Comparison of ENCODE assay signal across 1 cellular context in the genomic region with DNA sequence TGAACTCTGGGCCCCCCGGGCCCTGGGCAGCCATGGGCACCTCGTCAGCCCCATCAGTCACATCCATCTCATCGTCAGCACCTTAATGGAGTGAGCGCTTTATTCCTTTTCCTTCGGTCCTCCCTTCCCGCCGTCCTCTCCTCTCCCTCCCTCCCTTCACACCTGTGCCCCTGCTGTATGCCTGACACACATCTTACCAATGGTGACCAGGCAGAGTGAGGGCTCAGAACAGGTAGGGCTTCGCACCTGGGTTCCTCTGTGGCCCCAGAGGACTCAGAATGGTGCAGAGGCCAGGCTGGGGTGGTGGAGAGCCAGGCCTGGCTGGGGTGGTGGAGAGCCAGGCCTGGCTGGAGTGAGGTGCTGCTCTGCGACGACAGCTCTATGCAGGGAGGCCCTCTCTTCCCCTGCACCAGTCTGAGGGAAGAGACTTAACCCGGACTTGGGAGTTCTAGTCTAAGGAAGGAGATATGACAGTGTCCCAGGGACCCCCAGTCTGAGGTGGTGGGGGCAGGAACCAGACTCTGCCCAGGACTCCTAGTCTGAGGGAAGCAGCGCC.
TF ChIP-seq lines count a peak whose summit lies in the region.

No MANE protein-coding gene starts in this region.

TF ChIP-seq in GM12878, 131 proteins besides CTCF, POLR2A, EP300 and RAD21:
- TF ChIP-seq POLR2AphosphoS2 (IDR thresholded peaks at IDR 0.05; ENCODE audit: low read depth, low read length) (peak; percentile 59; the same call in 1 of the 2 replicates), CBFB (IDR thresholded peaks at IDR 0.05; ENCODE audit: low read depth) (0 out of 2 replicates have a peak, but pooled peaks have one; percentile 19), SMAD5 (IDR thresholded peaks at IDR 0.05; ENCODE audit: low read depth) (peak; percentile 39; the same call in 1 of the 2 replicates), ZSCAN29 (IDR thresholded peaks at IDR 0.05) (0 out of 2 replicates have a peak, but pooled peaks have one; percentile 5), CBX3 (IDR thresholded peaks at IDR 0.05; ENCODE audit: borderline replicate concordance, low read depth) (no peak), RBBP5 (conservative IDR thresholded peaks at IDR 0.05) (no peak), EZH2 (IDR thresholded peaks at IDR 0.05; ENCODE audit: borderline replicate concordance, control insufficient read depth, low read depth, low read length) (no peak), POU2F2 (IDR thresholded peaks at IDR 0.05; ENCODE audit: borderline replicate concordance, low read depth, low read length) (peak; percentile 36; the same call in 1 of the 3 replicates)
